In genomic region chr6:105346052-105346451, GRCh38 we compare ENCODE assay signal across 13 cellular contexts. TPM values are rescaled to one million over a fixed set of nuclear protein-coding genes. Genes with fewer than 3 reads are reported as not detected.
DNase-seq lines count a peak whose midpoint lies in the region; ATAC-seq and TF ChIP-seq lines count a peak whose summit lies in the region.
"Had no signal": no experiment of that assay in that cellular context is flagged by ENCODE, and none has a peak within 500 bp of the region (broad histone marks: within the 10 kb centered on the region; RNA-seq: fewer than 3 reads in every experiment).

No MANE protein-coding gene starts in this region.

- H3K4me1 Mint-ChIP-seq in Caco-2 (ENCODE audit: low read depth, unreplicated experiment) = peaks cover 7% of the 10 kb centered on the region
- H3K4me1 Mint-ChIP-seq: activated naive CD4-positive, alpha-beta T cell treated with anti-CD3 and anti-CD28 coated beads, Interleukin-2, amount 10 ng/mL, durations not matched to agents 7 days and 5 days had no signal

- H3K4me3 Mint-ChIP-seq in Caco-2 (ENCODE audit: unreplicated experiment) = no peak overlapping the region
- H3K4me3 Mint-ChIP-seq: activated naive CD4-positive, alpha-beta T cell treated with anti-CD3 and anti-CD28 coated beads, Interleukin-2, amount 10 ng/mL, durations not matched to agents 7 days and 5 days; CD4-positive, alpha-beta T cell had no signal

- H3K27ac ChIP-seq in RWPE2 (ENCODE audit: poor library complexity, severe bottlenecking) = peak overlapping the region; percentile 64

- peak overlapping the region; percentile 51 for H3K27ac Mint-ChIP-seq in Caco-2 (ENCODE audit: unreplicated experiment)
- H3K27ac Mint-ChIP-seq: activated naive CD4-positive, alpha-beta T cell treated with anti-CD3 and anti-CD28 coated beads, Interleukin-2, amount 10 ng/mL, durations not matched to agents 7 days and 5 days; CD4-positive, alpha-beta T cell had no signal

- no peaks in the 10 kb centered on the region for H3K27me3 ChIP-seq in Caco-2 (replicated peaks; ENCODE audit: control insufficient read depth, insufficient read depth, low read length)
- no peaks in the 10 kb centered on the region for H3K27me3 ChIP-seq in RWPE2 (ENCODE audit: insufficient read depth, poor library complexity, severe bottlenecking)

- H3K27me3 Mint-ChIP-seq in Caco-2 (ENCODE audit: insufficient read depth, unreplicated experiment) = no peaks in the 10 kb centered on the region
- H3K27me3 Mint-ChIP-seq: activated naive CD4-positive, alpha-beta T cell treated with anti-CD3 and anti-CD28 coated beads, Interleukin-2, amount 10 ng/mL, durations not matched to agents 7 days and 5 days; CD4-positive, alpha-beta T cell had no signal

- no peaks in the 10 kb centered on the region for H3K4me1 ChIP-seq in Caco-2
- peaks cover 21% of the 10 kb centered on the region for H3K4me1 ChIP-seq in RWPE2 (ENCODE audit: insufficient read depth, poor library complexity, severe bottlenecking)

- POLR2A ChIA-PET in Caco-2 (lab: Charles Lee) = no interaction called here

- no peak for TF ChIP-seq CTCF in Caco-2 (IDR thresholded peaks at IDR 0.05; ENCODE audit: insufficient read depth in 1 of 2, low read depth in 1 of 2, low read length in 1 of 2, severe bottlenecking in 1 of 2, unreplicated experiment in 1 of 2)
- no peak for TF ChIP-seq CTCF in RWPE2 (IDR thresholded peaks at IDR 0.05; ENCODE audit: poor library complexity, severe bottlenecking)
- TF ChIP-seq CTCF in fibroblast of mammary gland (conservative IDR thresholded peaks at IDR 0.05; ENCODE audit: control insufficient read depth, insufficient read depth, low read depth, low read length) = no peak

- ATAC-seq in RWPE2 (ENCODE audit: low read depth) (peak; percentile 99), GM21825 (IDR thresholded peaks at IDR 0.05; ENCODE audit: unreplicated experiment) (no peak)

- peaks cover 58% of the 10 kb centered on the region for H3K36me3 Mint-ChIP-seq in Caco-2 (ENCODE audit: insufficient read depth, unreplicated experiment)

- DNase-seq in Caco-2 = peak in 1 of 2 experiments; percentile 3
- DNase-seq in RWPE2 (ENCODE audit: low spot score) = no peak
- DNase-seq in fibroblast of mammary gland (ENCODE audit: low read depth) = peak; percentile 69
- DNase-seq in myocyte (ENCODE audit: low read depth) = peak; percentile 73
- DNase-seq in stimulated activated CD4-positive, alpha-beta T cell treated with anti-CD3 and anti-CD28 coated beads, Interleukin-4, amount 100 ng/mL, for 24 hours = no peak
- no peak for DNase-seq in NCI-H1105 (lab: John Stamatoyannopoulos, UW)
- no peak for DNase-seq in cerebellar cortex (ENCODE audit: low spot score)
- DNase-seq: activated naive CD4-positive, alpha-beta T cell treated with anti-CD3 and anti-CD28 coated beads, Interleukin-2, amount 10 ng/mL, durations not matched to agents 7 days and 5 days; CD4-positive, alpha-beta T cell; NCI-H510A; stimulated activated naive CD4-positive, alpha-beta T cell had no signal

- no peak overlapping the region for H3K4me3 ChIP-seq in Caco-2 (ENCODE audit: low read depth, low read length)
- no peak overlapping the region for H3K4me3 ChIP-seq in RWPE2 (ENCODE audit: severe bottlenecking)
- no peak overlapping the region for H3K4me3 ChIP-seq in fibroblast of mammary gland (ENCODE audit: control insufficient read depth, low read depth, low read length)
- H3K4me3 ChIP-seq: skin epidermis had no signal

- no peaks in the 10 kb centered on the region for H3K9me3 Mint-ChIP-seq in Caco-2 (ENCODE audit: unreplicated experiment)
- H3K9me3 Mint-ChIP-seq: activated naive CD4-positive, alpha-beta T cell treated with anti-CD3 and anti-CD28 coated beads, Interleukin-2, amount 10 ng/mL, durations not matched to agents 7 days and 5 days; CD4-positive, alpha-beta T cell had no signal

- CTCF ChIA-PET in Caco-2 (lab: Charles Lee) = no interaction called here

- H3K36me3 ChIP-seq in Caco-2 (ENCODE audit: control insufficient read depth, insufficient read depth, low read length) = no peaks in the 10 kb centered on the region
- H3K36me3 ChIP-seq in RWPE2 (ENCODE audit: low read depth) = peaks cover 55% of the 10 kb centered on the region

- H3K9me3 ChIP-seq in Caco-2 = no peaks in the 10 kb centered on the region
- no peaks in the 10 kb centered on the region for H3K9me3 ChIP-seq in RWPE2 (ENCODE audit: severe bottlenecking)

- BruUV-seq in Caco-2 (replicated peaks; lab: Mats Ljungman, UMichigan) = no TSS peak

- intact Hi-C loops in Caco-2 (cut with micrococcal nuclease; ENCODE audit: unreplicated experiment) = no loop called here

RNA-seq across cellular contexts. Expression of gene PREP, which starts 56.8 kb away (rescaled TPM):
- total RNA-seq in Caco-2 (2022) (66.5 and 69.9 TPM in 2 replicates), myocyte (22.2 and 23.9 TPM in 2 replicates)
- 33.8 TPM for polyA plus RNA-seq in myocyte (2012)

Comparison
In these comparisons a context has a peak if more than half of its experiments do, and no peak if none do; other contexts are left out.
1. DNase-seq: peak in fibroblast of mammary gland (single experiment) and myocyte (single experiment); none in RWPE2 (single experiment), stimulated activated CD4-positive, alpha-beta T cell treated with anti-CD3 and anti-CD28 coated beads, Interleukin-4, amount 100 ng/mL, for 24 hours (single experiment), NCI-H1105 (single experiment) and cerebellar cortex (single experiment).